In genomic region chr5:139343476-139343875, GRCh38 we compare ENCODE assay signal across 10 cellular contexts. TPM values are rescaled to one million over a fixed set of nuclear protein-coding genes. Genes with fewer than 3 reads are reported as not detected.
A peak's percentile ranks its signal among the peaks of the same experiment; 100 is the strongest.
DNase-seq lines count a peak whose midpoint lies in the region; ATAC-seq and TF ChIP-seq lines count a peak whose summit lies in the region.
"Had no signal": no experiment of that assay in that cellular context is flagged by ENCODE, and none has a peak within 500 bp of the region (broad histone marks: within the 10 kb centered on the region; RNA-seq: fewer than 3 reads in every experiment).

No MANE protein-coding gene starts in this region.

- H3K23ac ChIP-seq in neuronal stem cell (ENCODE audit: low read depth, low read length, poor library complexity) = no peak overlapping the region

- no peak overlapping the region for H4K8ac ChIP-seq in neuronal stem cell (ENCODE audit: low read depth, low read length)

- TF ChIP-seq POLR2A in vagina (IDR thresholded peaks at IDR 0.05) = no peak

- H3K4ac ChIP-seq in neuronal stem cell (ENCODE audit: low read length) = no peak overlapping the region

- peak overlapping the region; percentile 99 for H3K4me3 Mint-ChIP-seq in CD8-positive, alpha-beta T cell
- peak overlapping the region; percentile 6 for H3K4me3 Mint-ChIP-seq in dendritic cell treated with granulocyte-macrophage colony-stimulating factor and Interleukin-4, amounts not matched to agents 40 ng/mL and 50 ng/mL, for 4 days

- H3K36me3 ChIP-seq in CD8-positive, alpha-beta T cell (ENCODE audit: insufficient read depth, low read length) = no peaks in the 10 kb centered on the region
- H3K36me3 ChIP-seq in MM.1S (replicated peaks; ENCODE audit: insufficient read depth, low read length) (no peaks in the 10 kb centered on the region), neuronal stem cell (replicated peaks in 1 of 2; ENCODE audit: control insufficient read depth in 2 of 2, insufficient read depth in 2 of 2, low read length in 2 of 2) (peaks cover 5 to 48% of the 10 kb centered on the region in 2 donors), vagina (peaks cover 0 to 5% of the 10 kb centered on the region in 2 donors)

- peak overlapping the region; percentile 92 for H3K4me3 ChIP-seq in CD8-positive, alpha-beta T cell (ENCODE audit: low read depth, low read length)
- peak overlapping the region; percentile 91 for H3K4me3 ChIP-seq in MM.1S (ENCODE audit: low read length)
- H3K4me3 ChIP-seq in neuronal stem cell (ENCODE audit: low read length in 2 of 2) = peak overlapping the region in 1 of 2 donors; percentile 94
- peak overlapping the region in 1 of 2 donors; percentile 1 for H3K4me3 ChIP-seq in vagina

- no peaks in the 10 kb centered on the region for H3K27me3 ChIP-seq in CD8-positive, alpha-beta T cell (ENCODE audit: insufficient read depth, low read length)
- H3K27me3 ChIP-seq in MM.1S (replicated peaks; ENCODE audit: insufficient read depth, low read length) (no peaks in the 10 kb centered on the region), neuronal stem cell (ENCODE audit: control insufficient read depth in 3 of 3, insufficient read depth in 3 of 3, low read depth in 1 of 3, low read length in 3 of 3) (no peaks in the 10 kb centered on the region), vagina (no peaks in the 10 kb centered on the region)

- POLR2A ChIA-PET in CD8-positive, alpha-beta T cell (lab: Charles Lee) = interaction anchor here (1.3 kb wide), 1 partner anchor 49 kb away, joined by 4 read pairs; no protein-coding TSS in a partner anchor

- no peaks in the 10 kb centered on the region for H3K27me3 Mint-ChIP-seq in CD8-positive, alpha-beta T cell (ENCODE audit: low read depth)
- no peaks in the 10 kb centered on the region for H3K27me3 Mint-ChIP-seq in dendritic cell treated with granulocyte-macrophage colony-stimulating factor and Interleukin-4, amounts not matched to agents 40 ng/mL and 50 ng/mL, for 4 days

- no peak overlapping the region for H3K18ac ChIP-seq in neuronal stem cell (ENCODE audit: low read length)

- H2BK12ac ChIP-seq in neuronal stem cell (ENCODE audit: low read length) = no peak overlapping the region

- TF ChIP-seq CTCF in CD8-positive, alpha-beta T cell (IDR thresholded peaks at IDR 0.05) = no peak
- no peak for TF ChIP-seq CTCF in MM.1S (IDR thresholded peaks at IDR 0.05; ENCODE audit: low read length)
- no peak for TF ChIP-seq CTCF in vagina (IDR thresholded peaks at IDR 0.05)

- H2BK120ac ChIP-seq in neuronal stem cell (ENCODE audit: low read depth, low read length) = no peak overlapping the region

- H2AFZ ChIP-seq in MM.1S (ENCODE audit: low read length) = no peak overlapping the region
- no peak overlapping the region for H2AFZ ChIP-seq in neuronal stem cell (ENCODE audit: low read length)

- H3K4me1 ChIP-seq in CD8-positive, alpha-beta T cell (ENCODE audit: insufficient read depth, low read length) = peaks cover 37% of the 10 kb centered on the region
- H3K4me1 ChIP-seq in MM.1S (ENCODE audit: low read length) (0 out of 2 replicates have a peak, but pooled peaks cover 6% of the 10 kb centered on the region), neuronal stem cell (ENCODE audit: control insufficient read depth in 2 of 2, insufficient read depth in 1 of 2, low read depth in 1 of 2, low read length in 2 of 2) (peaks cover 1 to 8% of the 10 kb centered on the region in 2 donors), vagina (peaks cover 48% of the 10 kb centered on the region)

- CTCF ChIA-PET in CD8-positive, alpha-beta T cell (lab: Charles Lee) = no interaction called here

- no peak overlapping the region for H3K9ac ChIP-seq in MM.1S (ENCODE audit: low read length)
- no peak overlapping the region for H3K9ac ChIP-seq in neuronal stem cell (ENCODE audit: low read depth, low read length, poor library complexity)

- H2BK5ac ChIP-seq in neuronal stem cell (ENCODE audit: low read length) = no peak overlapping the region

- H3K9me3 ChIP-seq in CD8-positive, alpha-beta T cell (ENCODE audit: low read length) = no peaks in the 10 kb centered on the region
- no peaks in the 10 kb centered on the region for H3K9me3 ChIP-seq in MM.1S (replicated peaks; ENCODE audit: insufficient read depth, low read length)
- peaks cover 0 to 19% of the 10 kb centered on the region in 2 donors for H3K9me3 ChIP-seq in neuronal stem cell (replicated peaks in 1 of 2; ENCODE audit: control insufficient read depth in 2 of 2, insufficient read depth in 1 of 2, low read depth in 1 of 2, low read length in 2 of 2)
- no peaks in the 10 kb centered on the region for H3K9me3 ChIP-seq in vagina

- peaks cover 54% of the 10 kb centered on the region for H3K4me1 Mint-ChIP-seq in CD8-positive, alpha-beta T cell (ENCODE audit: low read depth)
- peaks cover 54% of the 10 kb centered on the region for H3K4me1 Mint-ChIP-seq in dendritic cell treated with granulocyte-macrophage colony-stimulating factor and Interleukin-4, amounts not matched to agents 40 ng/mL and 50 ng/mL, for 4 days (ENCODE audit: low read depth)

- H4K91ac ChIP-seq in neuronal stem cell (ENCODE audit: low read depth, low read length, poor library complexity) = no peak overlapping the region

- peaks cover 7% of the 10 kb centered on the region for H3K79me1 ChIP-seq in neuronal stem cell (ENCODE audit: low read depth, low read length)

- ATAC-seq in CD8-positive, alpha-beta T cell = no peak
- no peak for ATAC-seq in GM21717 (IDR thresholded peaks at IDR 0.05; ENCODE audit: unreplicated experiment)

- WGBS in neuronal stem cell (ENCODE audit: extremely low coverage in 2 of 2, insufficient read length in 2 of 2, insufficient replicate concordance in 1 of 2), 2 donors = no CpG with 5 or more reads among the region's 9 CpGs

- peaks cover 27% of the 10 kb centered on the region for H3F3A ChIP-seq in MM.1S (ENCODE audit: insufficient read depth, low read length)

- no peak overlapping the region for H3K14ac ChIP-seq in neuronal stem cell (ENCODE audit: low read length)

- H2AK5ac ChIP-seq in neuronal stem cell (ENCODE audit: low read depth, low read length) = no peak overlapping the region

- H3K4me2 ChIP-seq in MM.1S (ENCODE audit: low read depth, low read length) (peak overlapping the region; percentile 97), neuronal stem cell (ENCODE audit: insufficient read depth, low read length, poor library complexity, severe bottlenecking) (peak overlapping the region; percentile 43)

- no peaks in the 10 kb centered on the region for H3K9me3 Mint-ChIP-seq in CD8-positive, alpha-beta T cell
- no peaks in the 10 kb centered on the region for H3K9me3 Mint-ChIP-seq in dendritic cell treated with granulocyte-macrophage colony-stimulating factor and Interleukin-4, amounts not matched to agents 40 ng/mL and 50 ng/mL, for 4 days

- DNase-seq in CD8-positive, alpha-beta T cell = no peak
- DNase-seq in MM.1S = no peak
- DNase-seq in neuronal stem cell (ENCODE audit: low spot score) = no peak
- DNase-seq in DMS114 treated with DMSO at 0.1 percent for 48 hours (lab: John Stamatoyannopoulos, UW; ENCODE audit: unreplicated experiment) = no peak
- no peak for DNase-seq in vagina (ENCODE audit: extremely low spot score in 2 of 2)
- DNase-seq in head of caudate nucleus = no peak
- DNase-seq: islet precursor cell; stimulated activated CD8-positive, alpha-beta memory T cell treated with anti-CD3 and anti-CD28 coated beads, Interleukin-4, amount 100 ng/mL, for 48 hours had no signal

- peaks cover 43% of the 10 kb centered on the region for H3K36me3 Mint-ChIP-seq in CD8-positive, alpha-beta T cell
- peaks cover 50% of the 10 kb centered on the region for H3K36me3 Mint-ChIP-seq in dendritic cell treated with granulocyte-macrophage colony-stimulating factor and Interleukin-4, amounts not matched to agents 40 ng/mL and 50 ng/mL, for 4 days (ENCODE audit: low read depth)

- H4K20me1 ChIP-seq in MM.1S (ENCODE audit: insufficient read depth, low read length) = no peaks in the 10 kb centered on the region; the same call in 1 of the 2 replicates

- no peak overlapping the region for H2BK15ac ChIP-seq in neuronal stem cell (ENCODE audit: low read length)

- peaks cover 67% of the 10 kb centered on the region for H3K79me2 ChIP-seq in MM.1S (ENCODE audit: low read length)

- intact Hi-C loops in CD8-positive, alpha-beta T cell (cut with DNase I, micrococcal nuclease) = loop anchor here in 1 of 2 experiments (2.0 to 5.0 kb wide), 3 partner anchors 49 to 766 kb away; partner anchors contain the start of gene HSPA9
- intact Hi-C loops in dendritic cell treated with granulocyte-macrophage colony-stimulating factor and Interleukin-4, amounts not matched to agents 40 ng/mL and 50 ng/mL, for 4 days (cut with micrococcal nuclease) = loop anchor here (5.0 kb wide), 1 partner anchor 49 kb away; no protein-coding TSS in a partner anchor
- intact Hi-C loops in vagina (cut with DNase I) (no loop called here), head of caudate nucleus (cut with DNase I) (loop anchor here (2.0 to 5.0 kb wide), 2 partner anchors 49 to 64 kb away; no protein-coding TSS in a partner anchor)

- no peak overlapping the region for H3K27ac ChIP-seq in CD8-positive, alpha-beta T cell (ENCODE audit: low read depth, low read length)
- H3K27ac ChIP-seq in MM.1S (ENCODE audit: low read length) (no peak overlapping the region), neuronal stem cell (replicated peaks; ENCODE audit: low read length) (no peak overlapping the region), vagina (no peak overlapping the region)

- peak overlapping the region; percentile 100 for H3K27ac Mint-ChIP-seq in CD8-positive, alpha-beta T cell
- H3K27ac Mint-ChIP-seq in dendritic cell treated with granulocyte-macrophage colony-stimulating factor and Interleukin-4, amounts not matched to agents 40 ng/mL and 50 ng/mL, for 4 days = no peak overlapping the region

- no peaks in the 10 kb centered on the region for H3K9me2 ChIP-seq in MM.1S (replicated peaks; ENCODE audit: insufficient read depth, low read length)

RNA-seq across cellular contexts. Expression of gene PAIP2, which starts 1.8 kb away (rescaled TPM):
- 100 to 1,000 TPM; 173 to 179 TPM for total RNA-seq in CD8-positive, alpha-beta T cell
- 196 TPM for polyA plus RNA-seq in neuronal stem cell (2013, experiment 1 of 2)
- polyA plus RNA-seq in neuronal stem cell (2013, experiment 2 of 2) = 197 TPM
- total RNA-seq in vagina = 66.0 TPM

RNA-seq across cellular contexts. Expression of gene SLC23A1, which starts 39.6 kb away (rescaled TPM):
- total RNA-seq in CD8-positive, alpha-beta T cell = not detected
- polyA plus RNA-seq in neuronal stem cell (2013, experiment 1 of 2) = 0.01 TPM
- polyA plus RNA-seq in neuronal stem cell (2013, experiment 2 of 2) = 0.03 TPM
- not detected for total RNA-seq in vagina

RNA-seq across cellular contexts. Expression of gene MZB1, which starts 46.2 kb away (rescaled TPM):
- 1 to 10 TPM; 1.5 to 2.1 TPM for total RNA-seq in CD8-positive, alpha-beta T cell
- polyA plus RNA-seq in neuronal stem cell (2013, experiment 1 of 2) = 0.31 TPM
- polyA plus RNA-seq in neuronal stem cell (2013, experiment 2 of 2) = 0.32 TPM
- not detected for total RNA-seq in vagina

RNA-seq across cellular contexts. Expression of gene MATR3, which starts 49.9 kb away (rescaled TPM):
- total RNA-seq in CD8-positive, alpha-beta T cell = 100 to 1,000 TPM; 420 to 430 TPM
- polyA plus RNA-seq in neuronal stem cell (2013, experiment 1 of 2) = 252 TPM
- polyA plus RNA-seq in neuronal stem cell (2013, experiment 2 of 2) = 246 TPM
- 126 TPM for total RNA-seq in vagina

RNA-seq across cellular contexts. Expression of gene PROB1, which starts 51.4 kb away (rescaled TPM):
- total RNA-seq in CD8-positive, alpha-beta T cell = under 1 TPM; 0.39 to 0.41 TPM
- 2.0 TPM for polyA plus RNA-seq in neuronal stem cell (2013, experiment 1 of 2)
- 2.1 TPM for polyA plus RNA-seq in neuronal stem cell (2013, experiment 2 of 2)
- total RNA-seq in vagina = 2.5 TPM
